Comparison of ENCODE assay signal across 24 cellular contexts in the genomic region with DNA sequence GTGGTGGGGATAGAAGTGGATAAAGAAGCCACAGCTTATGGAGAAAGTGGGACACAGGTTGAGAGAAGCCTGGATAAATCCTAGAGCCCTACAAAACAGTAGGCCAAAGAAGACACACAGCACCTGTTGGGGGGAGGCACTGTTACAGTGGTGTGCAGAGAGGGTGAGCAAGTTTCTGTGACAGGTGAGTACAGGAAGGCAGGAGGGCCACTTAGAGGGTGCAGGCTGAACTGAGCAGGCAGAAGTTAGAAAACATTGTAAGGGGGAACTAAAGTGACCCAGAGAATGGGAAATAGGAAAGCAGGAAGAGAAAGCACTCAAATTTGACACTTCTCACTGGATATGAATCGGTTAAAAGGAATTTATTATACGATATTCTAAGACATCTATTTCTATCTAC.
"Had no signal": no experiment of that assay in that cellular context is flagged by ENCODE, and none has a peak within 500 bp of the region (broad histone marks: within the 10 kb centered on the region; RNA-seq: fewer than 3 reads in every experiment).

No MANE protein-coding gene starts in this region.

- H3K4me3 ChIP-seq: colonic mucosa, gastrocnemius medialis, hepatocyte, right atrium auricular region, upper lobe of left lung, vagina had no signal

- DNase-seq: activated CD4-positive, alpha-beta T cell treated with anti-CD3 and anti-CD28 coated beads for 36 hours; activated CD4-positive, CD25-positive, alpha-beta regulatory T cell; activated CD8-positive, alpha-beta memory T cell treated with anti-CD3 and anti-CD28 coated beads, Interleukin-2, amount 10 ng/mL, durations not matched to agents 7 days and 5 days; activated CD8-positive, alpha-beta T cell treated with anti-CD3 and anti-CD28 coated beads, Interleukin-2, amount 10 ng/mL, durations not matched to agents 7 days and 5 days; activated naive CD8-positive, alpha-beta T cell treated with anti-CD3 and anti-CD28 coated beads, Interleukin-2, amount 50 U/mL, for 24 hours; activated T-cell treated with anti-CD3 and anti-CD28 coated beads, Interleukin-2, amount 50 U/mL, for 48 hours; cerebellar nuclear complex; colonic mucosa; effector memory CD4-positive, alpha-beta T cell; erythroblast; gastrocnemius medialis; islet precursor cell; left cardiac atrium; midbrain; naive thymus-derived CD8-positive, alpha-beta T cell; occipital lobe; stimulated activated CD4-positive, alpha-beta T cell treated with anti-CD3 and anti-CD28 coated beads, Interleukin-15, amount 100 ng/mL, for 24 hours; stimulated activated CD4-positive, alpha-beta T cell treated with anti-CD3 and anti-CD28 coated beads, Interleukin-2, amount 100 ng/mL, for 24 hours; stimulated activated naive B cell treated with anti-CD40 and anti-IgM and Interleukin-4, amounts not matched to agents 10 μg/mL and 1 μg/mL and 100 μg/mL, for 72 hours; T-helper 1 cell; upper lobe of left lung had no signal

- H3K36me3 ChIP-seq: colonic mucosa, gastrocnemius medialis, right atrium auricular region, upper lobe of left lung, vagina had no signal

- H2AFZ ChIP-seq: hepatocyte had no signal

- H3K27ac ChIP-seq: colonic mucosa, gastrocnemius medialis, hepatocyte, right atrium auricular region, upper lobe of left lung, vagina had no signal

- H3K4me1 ChIP-seq: colonic mucosa, gastrocnemius medialis, right atrium auricular region, upper lobe of left lung, vagina had no signal

- H3K4me2 ChIP-seq: hepatocyte had no signal

- ATAC-seq: activated CD4-positive, alpha-beta T cell treated with anti-CD3 and anti-CD28 coated beads for 36 hours; activated CD8-positive, alpha-beta memory T cell treated with anti-CD3 and anti-CD28 coated beads, Interleukin-2, amount 10 ng/mL, durations not matched to agents 7 days and 5 days; activated CD8-positive, alpha-beta T cell treated with anti-CD3 and anti-CD28 coated beads, Interleukin-2, amount 10 ng/mL, durations not matched to agents 7 days and 5 days; activated naive CD8-positive, alpha-beta T cell treated with anti-CD3 and anti-CD28 coated beads, Interleukin-2, amount 50 U/mL, for 24 hours; gastrocnemius medialis; left cardiac atrium; naive thymus-derived CD8-positive, alpha-beta T cell; stimulated activated naive B cell treated with anti-CD40 and anti-IgM and Interleukin-4, amounts not matched to agents 10 μg/mL and 1 μg/mL and 100 μg/mL, for 72 hours had no signal

- H3K9me3 ChIP-seq: colonic mucosa, gastrocnemius medialis, right atrium auricular region, upper lobe of left lung, vagina had no signal

- H3K27me3 ChIP-seq: colonic mucosa, gastrocnemius medialis, hepatocyte, right atrium auricular region, upper lobe of left lung, vagina had no signal

- H3K79me2 ChIP-seq: hepatocyte had no signal
